In the genomic region with DNA sequence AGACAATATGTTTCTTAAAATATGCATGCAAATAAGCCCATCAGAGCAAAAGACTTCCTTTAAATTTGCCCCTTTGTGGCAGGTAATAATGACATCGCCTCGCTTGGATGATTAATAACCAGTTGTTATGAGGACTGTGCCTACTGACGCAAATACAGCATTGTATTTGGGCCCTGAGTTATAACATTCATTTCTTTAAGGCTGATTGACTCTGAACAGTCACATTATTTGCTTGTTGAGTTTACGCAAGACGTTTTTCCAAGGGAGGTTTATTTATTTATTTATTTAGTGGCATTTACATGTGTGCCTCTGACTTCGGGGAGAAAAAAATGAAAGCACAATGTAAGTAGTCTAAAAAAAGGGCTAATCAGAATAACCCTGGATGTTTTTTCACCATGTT, we compare ENCODE assay signal across 1 cellular context.
TF ChIP-seq lines count a peak whose summit lies in the region.

No MANE protein-coding gene starts in this region.

TF ChIP-seq in IMR-90, 13 proteins besides CTCF, POLR2A, EP300 and RAD21:
- 0 out of 2 replicates have a peak, but pooled peaks have one; percentile 58 for TF ChIP-seq CEBPB (IDR thresholded peaks at IDR 0.05; ENCODE audit: low read depth, low read length)
- TF ChIP-seq BHLHE40 (IDR thresholded peaks at IDR 0.05; ENCODE audit: low read depth, low read length), result no peak
